Comparison of ENCODE assay signal across 1 cellular context in genomic region chr4:123806057-123806456, GRCh38.
TF ChIP-seq lines count a peak whose summit lies in the region.

No MANE protein-coding gene starts in this region.

TF ChIP-seq in SK-N-SH treated with all-trans-retinoic acid at 6 μM for 48 hours, 23 proteins besides CTCF, POLR2A, EP300 and RAD21 (continued from another document):
- TF ChIP-seq PATZ1 (CRISPR knock-in tag; IDR thresholded peaks at IDR 0.05; ENCODE audit: borderline replicate concordance) (no peak), ZFP3 (CRISPR knock-in tag; IDR thresholded peaks at IDR 0.05) (no peak)
